ENCODE assay signal across 9 cellular contexts in genomic region chr6:3438190-3439167, GRCh38. TPM values are rescaled to one million over a fixed set of nuclear protein-coding genes. Genes with fewer than 3 reads are reported as not detected.
A peak's percentile ranks its signal among the peaks of the same experiment; 100 is the strongest.
DNase-seq lines count a peak whose midpoint lies in the region; ATAC-seq lines count a peak whose summit lies in the region.
"Had no signal": no experiment of that assay in that cellular context is flagged by ENCODE, and none has a peak within 500 bp of the region (broad histone marks: within the 10 kb centered on the region; RNA-seq: fewer than 3 reads in every experiment).

No MANE protein-coding gene starts in this region.

- no peaks in the 10 kb centered on the region for H3K4me1 ChIP-seq in naive thymus-derived CD4-positive, alpha-beta T cell (ENCODE audit: control insufficient read depth in 2 of 2, insufficient read depth in 2 of 2, low read length in 2 of 2)
- H3K4me1 ChIP-seq: BLaER1 had no signal

- intact Hi-C loops in naive thymus-derived CD4-positive, alpha-beta T cell (cut with micrococcal nuclease), result loop anchor here in 1 of 2 donors (2.0 kb wide), 1 partner anchor 14 kb away; no protein-coding TSS in a partner anchor

- H3K4me3 ChIP-seq in SK-N-MC, result peak overlapping the region; percentile 49; the same call in 1 of the 2 replicates
- no peak overlapping the region for H3K4me3 ChIP-seq in naive thymus-derived CD4-positive, alpha-beta T cell (ENCODE audit: low read length)
- H3K4me3 ChIP-seq: BLaER1 had no signal

- H3K9ac ChIP-seq in SK-N-MC (ENCODE audit: insufficient read length), result peak overlapping the region; percentile 2
- H3K9ac ChIP-seq: BLaER1 had no signal

- peak; percentile 47 to 71 for DNase-seq in SHP77 (lab: John Stamatoyannopoulos, UW)
- no peak for DNase-seq in SHP77 treated with DMSO at 0.1 percent for 48 hours (lab: John Stamatoyannopoulos, UW)
- DNase-seq in SK-N-MC (ENCODE audit: low read depth, low spot score), result peak; percentile 66
- DNase-seq in iris pigment epithelial cell (ENCODE audit: low read depth), result peak; percentile 93
- no peak for DNase-seq in T-cell
- no peak for DNase-seq in CD1c-positive myeloid dendritic cell (ENCODE audit: extremely low spot score)
- DNase-seq in T-helper 1 cell, result no peak
- DNase-seq in naive thymus-derived CD4-positive, alpha-beta T cell, result no peak

- no peaks in the 10 kb centered on the region for H3K27me3 ChIP-seq in naive thymus-derived CD4-positive, alpha-beta T cell (ENCODE audit: control insufficient read depth in 2 of 2, insufficient read depth in 2 of 2, low read length in 2 of 2)
- H3K27me3 ChIP-seq: BLaER1 had no signal

- no peaks in the 10 kb centered on the region for H3K9me3 Mint-ChIP-seq in T-cell
- no peaks in the 10 kb centered on the region for H3K9me3 Mint-ChIP-seq in naive thymus-derived CD4-positive, alpha-beta T cell

- no peak overlapping the region for H3K27ac Mint-ChIP-seq in T-cell
- H3K27ac Mint-ChIP-seq in naive thymus-derived CD4-positive, alpha-beta T cell, result peak overlapping the region in 1 of 9 donors; percentile 36

- no peak for ATAC-seq in T-cell (replicated peaks in 1 of 4)
- ATAC-seq in naive thymus-derived CD4-positive, alpha-beta T cell, result no peak

- H3K27ac ChIP-seq in SK-N-MC, result peak overlapping the region; percentile 70; the same call in 1 of the 2 replicates
- H3K27ac ChIP-seq in naive thymus-derived CD4-positive, alpha-beta T cell (ENCODE audit: low read depth, low read length), result no peak overlapping the region
- H3K27ac ChIP-seq: BLaER1 had no signal

- H3K27me3 Mint-ChIP-seq in T-cell, result no peaks in the 10 kb centered on the region
- H3K27me3 Mint-ChIP-seq in naive thymus-derived CD4-positive, alpha-beta T cell, result peaks cover 0 to 2% (median 0%) of the 10 kb centered on the region in 5 donors

- H3K9me3 ChIP-seq in SK-N-MC (ENCODE audit: low read depth, low read length), result no peaks in the 10 kb centered on the region
- H3K9me3 ChIP-seq in naive thymus-derived CD4-positive, alpha-beta T cell (ENCODE audit: control insufficient read depth in 2 of 3, low read length in 3 of 3), result no peaks in the 10 kb centered on the region
- H3K9me3 ChIP-seq: BLaER1 had no signal

- no peaks in the 10 kb centered on the region for H3K36me3 ChIP-seq in SK-N-MC (ENCODE audit: insufficient read depth, low read length)
- no peaks in the 10 kb centered on the region for H3K36me3 ChIP-seq in naive thymus-derived CD4-positive, alpha-beta T cell (ENCODE audit: control insufficient read depth in 2 of 3, insufficient read depth in 3 of 3, low read length in 3 of 3)
- H3K36me3 ChIP-seq: BLaER1 had no signal

- no peaks in the 10 kb centered on the region for H3K36me3 Mint-ChIP-seq in T-cell
- H3K36me3 Mint-ChIP-seq in naive thymus-derived CD4-positive, alpha-beta T cell, result peaks cover 0 to 31% (median 16%) of the 10 kb centered on the region in 5 donors

- POLR2A ChIA-PET in T-cell (lab: Charles Lee), result interaction anchor here in 1 of 2 donors (0.6 kb wide), 1 partner anchor 9 kb away, joined by 4 read pairs; no protein-coding TSS in a partner anchor
- POLR2A ChIA-PET in naive thymus-derived CD4-positive, alpha-beta T cell (lab: Charles Lee), result no interaction called here

- CTCF ChIA-PET in T-cell (lab: Charles Lee), result no interaction called here
- CTCF ChIA-PET in naive thymus-derived CD4-positive, alpha-beta T cell (lab: Charles Lee), result no interaction called here

- no peak overlapping the region for H3K4me3 Mint-ChIP-seq in T-cell
- H3K4me3 Mint-ChIP-seq in naive thymus-derived CD4-positive, alpha-beta T cell, result no peak overlapping the region

- H3K4me1 Mint-ChIP-seq in T-cell, result peaks cover 0 to 3% (median 3%) of the 10 kb centered on the region in 3 donors
- peaks cover 0 to 39% (median 7%) of the 10 kb centered on the region in 7 donors for H3K4me1 Mint-ChIP-seq in naive thymus-derived CD4-positive, alpha-beta T cell

RNA-seq across cellular contexts. Expression of gene SLC22A23, which starts 18.4 kb away (rescaled TPM):
- 10 to 100 TPM in 3 of 5 donors, 1 to 10 TPM in 2; 6.2 to 14.8 (median 12.1) TPM for total RNA-seq in T-cell
- total RNA-seq in naive thymus-derived CD4-positive, alpha-beta T cell, result 10 to 100 TPM in 4 of 5 experiments, 1 to 10 TPM in 1; 1.1 to 23.8 (median 20.0) TPM
- 1 to 10 TPM; 1.4 to 5.9 TPM for polyA plus RNA-seq in naive thymus-derived CD4-positive, alpha-beta T cell

Comparison
In these comparisons a context has a peak if more than half of its experiments do, and no peak if none do; other contexts are left out.
1. DNase-seq: peak in SHP77 (2 of 2), SK-N-MC (single experiment) and iris pigment epithelial cell (single experiment); none in SHP77 treated with DMSO at 0.1 percent for 48 hours (single experiment), T-cell (0 of 34), CD1c-positive myeloid dendritic cell (single experiment), T-helper 1 cell (0 of 5) and naive thymus-derived CD4-positive, alpha-beta T cell (0 of 9).